In the genomic region with DNA sequence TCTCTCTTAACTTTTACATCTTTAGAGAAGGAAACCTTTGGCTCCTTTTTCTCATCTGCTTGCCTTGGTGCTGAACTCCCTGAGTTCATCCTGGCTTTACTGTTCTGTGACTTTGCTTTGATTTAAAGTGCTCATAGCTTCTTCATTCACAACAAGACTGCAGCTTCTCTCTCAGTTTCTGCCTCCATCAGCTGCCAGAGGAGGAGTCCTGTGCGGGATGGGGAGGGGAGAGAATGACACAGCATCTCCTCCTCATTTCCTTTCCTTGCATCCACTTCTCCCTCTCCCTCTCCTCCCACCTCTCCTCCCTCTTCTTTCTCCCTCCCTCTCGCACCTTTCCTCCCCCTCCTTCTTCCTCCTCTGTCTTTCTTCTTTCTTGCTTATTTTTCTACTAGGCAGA, we compare ENCODE assay signal across 16 cellular contexts. TPM values are rescaled to one million over a fixed set of nuclear protein-coding genes. Genes with fewer than 3 reads are reported as not detected.
DNase-seq lines count a peak whose midpoint lies in the region; ATAC-seq, FAIRE-seq and TF ChIP-seq lines count a peak whose summit lies in the region.
"Had no signal": no experiment of that assay in that cellular context is flagged by ENCODE, and none has a peak within 500 bp of the region (broad histone marks: within the 10 kb centered on the region; RNA-seq: fewer than 3 reads in every experiment).

No MANE protein-coding gene starts in this region.

- no peak overlapping the region for H3K9ac ChIP-seq in astrocyte (ENCODE audit: low read length)

- no peak overlapping the region for H2AFZ ChIP-seq in astrocyte (ENCODE audit: low read depth, low read length)

- H3K36me3 ChIP-seq in astrocyte (ENCODE audit: insufficient read depth, low read length): no peaks in the 10 kb centered on the region
- H3K36me3 ChIP-seq: sigmoid colon had no signal

- peaks cover 12% of the 10 kb centered on the region for H3K4me1 ChIP-seq in astrocyte (ENCODE audit: insufficient read depth, low read length)
- H3K4me1 ChIP-seq: sigmoid colon had no signal

- no peaks in the 10 kb centered on the region for H3K9me3 Mint-ChIP-seq in astrocyte (ENCODE audit: unreplicated experiment)
- H3K9me3 Mint-ChIP-seq: activated naive CD4-positive, alpha-beta T cell treated with anti-CD3 and anti-CD28 coated beads, Interleukin-2, amount 50 U/mL, for 24 hours had no signal

- no peaks in the 10 kb centered on the region for H3K36me3 Mint-ChIP-seq in astrocyte (ENCODE audit: low read depth, unreplicated experiment)
- H3K36me3 Mint-ChIP-seq: activated naive CD4-positive, alpha-beta T cell treated with anti-CD3 and anti-CD28 coated beads, Interleukin-2, amount 50 U/mL, for 24 hours; naive B cell had no signal

- H3K4me3 Mint-ChIP-seq in astrocyte (ENCODE audit: unreplicated experiment): no peak overlapping the region
- H3K4me3 Mint-ChIP-seq: activated naive CD4-positive, alpha-beta T cell treated with anti-CD3 and anti-CD28 coated beads, Interleukin-2, amount 50 U/mL, for 24 hours; naive B cell had no signal

- H3K4me3 ChIP-seq in astrocyte (ENCODE audit: insufficient read depth, low read depth, low read length): no peak overlapping the region
- H3K4me3 ChIP-seq: sigmoid colon had no signal

- H3K27me3 Mint-ChIP-seq in astrocyte (ENCODE audit: low read depth, unreplicated experiment): no peaks in the 10 kb centered on the region
- H3K27me3 Mint-ChIP-seq: activated naive CD4-positive, alpha-beta T cell treated with anti-CD3 and anti-CD28 coated beads, Interleukin-2, amount 50 U/mL, for 24 hours had no signal

- peaks cover 9% of the 10 kb centered on the region for H3K4me1 Mint-ChIP-seq in astrocyte (ENCODE audit: low read depth, unreplicated experiment)
- H3K4me1 Mint-ChIP-seq: activated naive CD4-positive, alpha-beta T cell treated with anti-CD3 and anti-CD28 coated beads, Interleukin-2, amount 50 U/mL, for 24 hours; naive B cell had no signal

- peak; percentile 85 for FAIRE-seq in HTR-8/SVneo (lab: Jason Lieb, UNC)
- peak; percentile 23 for FAIRE-seq in astrocyte (lab: Jason Lieb, UNC)
- FAIRE-seq: colon had no signal

- H3K79me2 ChIP-seq in astrocyte (ENCODE audit: insufficient read depth, low read length): no peaks in the 10 kb centered on the region

- peak overlapping the region; percentile 62 for H3K27ac Mint-ChIP-seq in astrocyte (ENCODE audit: unreplicated experiment)
- H3K27ac Mint-ChIP-seq: activated naive CD4-positive, alpha-beta T cell treated with anti-CD3 and anti-CD28 coated beads, Interleukin-2, amount 50 U/mL, for 24 hours; naive B cell had no signal

- no peak for TF ChIP-seq CTCF in astrocyte (IDR thresholded peaks at IDR 0.05; ENCODE audit: insufficient read depth, low read depth, low read length)

- H4K20me1 ChIP-seq in astrocyte (ENCODE audit: insufficient read depth, low read length): no peaks in the 10 kb centered on the region

- DNase-seq in COLO829 (ENCODE audit: low spot score): peak; percentile 40
- no peak for DNase-seq in HTR-8/SVneo (ENCODE audit: insufficient read length, low spot score)
- no peak for DNase-seq in astrocyte (ENCODE audit: low read depth)
- DNase-seq in iPS-NIHi11 (ENCODE audit: low spot score): peak; percentile 13
- DNase-seq in kidney glomerular epithelial cell (lab: John Stamatoyannopoulos, UW): no peak
- DNase-seq: naive B cell, NCI-H345, sigmoid colon had no signal

- peak overlapping the region; percentile 58 for H3K4me2 ChIP-seq in astrocyte (ENCODE audit: low read length)

- no peaks in the 10 kb centered on the region for H3K9me3 ChIP-seq in astrocyte (ENCODE audit: insufficient read depth, low read depth, low read length)
- H3K9me3 ChIP-seq: sigmoid colon had no signal

- no peaks in the 10 kb centered on the region for H3K27me3 ChIP-seq in astrocyte (ENCODE audit: insufficient read depth, low read length)
- H3K27me3 ChIP-seq: sigmoid colon had no signal

- no peak overlapping the region for H3K27ac ChIP-seq in astrocyte (ENCODE audit: low read depth, low read length)
- H3K27ac ChIP-seq: RWPE1, sigmoid colon had no signal

- ATAC-seq in HG02642 (IDR thresholded peaks at IDR 0.05; ENCODE audit: poor library complexity, unreplicated experiment) (no peak), HG03135 (IDR thresholded peaks at IDR 0.05; ENCODE audit: unreplicated experiment) (no peak), HG03095 (IDR thresholded peaks at IDR 0.05; ENCODE audit: unreplicated experiment) (no peak)

RNA-seq across cellular contexts. Expression of a gene that starts 42.0 kb away (rescaled TPM):
- not detected in 2 replicates for total RNA-seq in astrocyte
- total RNA-seq: activated CD8-positive, alpha-beta memory T cell treated with anti-CD3 and anti-CD28 coated beads for 36 hours; fibroblast of lung; sigmoid colon had no signal

Comparison
In these comparisons a context has a peak if more than half of its experiments do, and no peak if none do; other contexts are left out.
1. DNase-seq: peak in COLO829 (single experiment) and iPS-NIHi11 (single experiment); none in HTR-8/SVneo (single experiment), astrocyte (single experiment) and kidney glomerular epithelial cell (single experiment).